ENCODE assay signal across 18 cellular contexts in genomic region chr12:106233011-106233410, GRCh38. TPM values are rescaled to one million over a fixed set of nuclear protein-coding genes. Genes with fewer than 3 reads are reported as not detected.
DNase-seq lines count a peak whose midpoint lies in the region; ATAC-seq lines count a peak whose summit lies in the region.
"Had no signal": no experiment of that assay in that cellular context is flagged by ENCODE, and none has a peak within 500 bp of the region (broad histone marks: within the 10 kb centered on the region; RNA-seq: fewer than 3 reads in every experiment).

No MANE protein-coding gene starts in this region.

- H3K4me1 Mint-ChIP-seq in stimulated activated naive CD8-positive, alpha-beta T cell treated with anti-CD3 and anti-CD28 coated beads, Interleukin-15, amount 100 ng/mL, for 72 hours: peaks cover 3% of the 10 kb centered on the region

- H3K79me1 ChIP-seq in neuronal stem cell (ENCODE audit: low read depth, low read length): no peaks in the 10 kb centered on the region

- no peak overlapping the region for H2BK15ac ChIP-seq in neuronal stem cell (ENCODE audit: low read length)

- H3K36me3 ChIP-seq in neuronal stem cell (replicated peaks in 1 of 2; ENCODE audit: control insufficient read depth in 2 of 2, insufficient read depth in 2 of 2, low read length in 2 of 2): peaks cover 4 to 17% of the 10 kb centered on the region in 2 donors

- no peak overlapping the region for H3K4ac ChIP-seq in neuronal stem cell (ENCODE audit: low read length)

- H3K14ac ChIP-seq in neuronal stem cell (ENCODE audit: low read length): no peak overlapping the region

- H2AFZ ChIP-seq in neuronal stem cell (ENCODE audit: low read length): no peak overlapping the region
- H2AFZ ChIP-seq: GM23248 had no signal

- H3K4me3 ChIP-seq in neuronal stem cell (ENCODE audit: low read length in 2 of 2): no peak overlapping the region
- H3K4me3 ChIP-seq: BLaER1, GM23248 had no signal

- peaks cover 0 to 2% of the 10 kb centered on the region in 2 donors for H3K9me3 ChIP-seq in neuronal stem cell (replicated peaks in 1 of 2; ENCODE audit: control insufficient read depth in 2 of 2, insufficient read depth in 1 of 2, low read depth in 1 of 2, low read length in 2 of 2)
- H3K9me3 ChIP-seq: Caco-2 had no signal

- WGBS in neuronal stem cell (ENCODE audit: extremely low coverage in 2 of 2, insufficient read length in 2 of 2, insufficient replicate concordance in 1 of 2), 2 donors: no CpG with 5 or more reads among the region's 26 CpGs

- peak overlapping the region; percentile 40 for H2AK5ac ChIP-seq in neuronal stem cell (ENCODE audit: low read depth, low read length)

- H3K4me3 Mint-ChIP-seq in stimulated activated naive CD8-positive, alpha-beta T cell treated with anti-CD3 and anti-CD28 coated beads, Interleukin-15, amount 100 ng/mL, for 72 hours: no peak overlapping the region
- H3K4me3 Mint-ChIP-seq: B cell; CD4-positive, CD25-positive, alpha-beta regulatory T cell; CD8-positive, alpha-beta T cell had no signal

- H3K27ac Mint-ChIP-seq in stimulated activated naive CD8-positive, alpha-beta T cell treated with anti-CD3 and anti-CD28 coated beads, Interleukin-15, amount 100 ng/mL, for 72 hours: no peak overlapping the region
- H3K27ac Mint-ChIP-seq: B cell; CD4-positive, CD25-positive, alpha-beta regulatory T cell; CD8-positive, alpha-beta T cell had no signal

- H3K18ac ChIP-seq in neuronal stem cell (ENCODE audit: low read length): no peak overlapping the region

- no peak for DNase-seq in stimulated activated naive CD8-positive, alpha-beta T cell treated with anti-CD3 and anti-CD28 coated beads, Interleukin-15, amount 100 ng/mL, for 72 hours
- no peak for DNase-seq in stimulated activated naive CD8-positive, alpha-beta T cell treated with anti-CD3 and anti-CD28 coated beads, Interleukin-15, Interleukin-2, amounts not matched to agents 100 U/mL and 50 U/mL, for 24 hours
- DNase-seq in neuronal stem cell (ENCODE audit: low spot score) (no peak), ureter (ENCODE audit: low spot score) (peak; percentile 28)
- DNase-seq in stimulated activated CD8-positive, alpha-beta memory T cell treated with anti-CD3 and anti-CD28 coated beads, Interleukin-4, amount 100 ng/mL, for 48 hours: no peak
- DNase-seq: Caco-2; CD4-positive, CD25-positive, alpha-beta regulatory T cell; CD8-positive, alpha-beta T cell; DMS153; DND-41; GM23248; H7; HCEC 1CT had no signal

- H3K9me3 Mint-ChIP-seq in stimulated activated naive CD8-positive, alpha-beta T cell treated with anti-CD3 and anti-CD28 coated beads, Interleukin-15, amount 100 ng/mL, for 72 hours: no peaks in the 10 kb centered on the region
- H3K9me3 Mint-ChIP-seq: CD8-positive, alpha-beta T cell had no signal

- H4K8ac ChIP-seq in neuronal stem cell (ENCODE audit: low read depth, low read length): no peak overlapping the region

- no peak overlapping the region for H4K91ac ChIP-seq in neuronal stem cell (ENCODE audit: low read depth, low read length, poor library complexity)

- peak; percentile 27 for ATAC-seq in stimulated activated naive CD8-positive, alpha-beta T cell treated with anti-CD3 and anti-CD28 coated beads, Interleukin-15, amount 100 ng/mL, for 72 hours
- ATAC-seq in stimulated activated naive CD8-positive, alpha-beta T cell treated with anti-CD3 and anti-CD28 coated beads, Interleukin-15, Interleukin-2, amounts not matched to agents 100 U/mL and 50 U/mL, for 24 hours: no peak
- ATAC-seq in HG02884 (IDR thresholded peaks at IDR 0.05; ENCODE audit: unreplicated experiment): no peak
- ATAC-seq: CD8-positive, alpha-beta T cell had no signal

- H3K27ac ChIP-seq in neuronal stem cell (replicated peaks; ENCODE audit: low read length): no peak overlapping the region
- H3K27ac ChIP-seq: 22Rv1, BLaER1, C4-2B, GM23248 had no signal

- no peaks in the 10 kb centered on the region for H3K27me3 Mint-ChIP-seq in stimulated activated naive CD8-positive, alpha-beta T cell treated with anti-CD3 and anti-CD28 coated beads, Interleukin-15, amount 100 ng/mL, for 72 hours

- no peak overlapping the region for H2BK120ac ChIP-seq in neuronal stem cell (ENCODE audit: low read depth, low read length)

- H3K23ac ChIP-seq in neuronal stem cell (ENCODE audit: low read depth, low read length, poor library complexity): no peak overlapping the region

- H3K4me1 ChIP-seq in neuronal stem cell (ENCODE audit: control insufficient read depth in 2 of 2, insufficient read depth in 1 of 2, low read depth in 1 of 2, low read length in 2 of 2): peaks cover 0 to 2% of the 10 kb centered on the region in 2 donors
- H3K4me1 ChIP-seq: BLaER1, Caco-2 had no signal

- H3K27me3 ChIP-seq in neuronal stem cell (ENCODE audit: control insufficient read depth in 3 of 3, insufficient read depth in 3 of 3, low read depth in 1 of 3, low read length in 3 of 3): no peaks in the 10 kb centered on the region
- H3K27me3 ChIP-seq: BLaER1 had no signal

- H3K9ac ChIP-seq in neuronal stem cell (ENCODE audit: low read depth, low read length, poor library complexity): peak overlapping the region; percentile 14
- H3K9ac ChIP-seq: BLaER1, GM23248 had no signal

- no peak overlapping the region for H3K4me2 ChIP-seq in neuronal stem cell (ENCODE audit: insufficient read depth, low read length, poor library complexity, severe bottlenecking)
- H3K4me2 ChIP-seq: BLaER1 had no signal

- no peak overlapping the region for H2BK5ac ChIP-seq in neuronal stem cell (ENCODE audit: low read length)

- H2BK12ac ChIP-seq in neuronal stem cell (ENCODE audit: low read length): no peak overlapping the region

RNA-seq across cellular contexts. Expression of gene CKAP4, which starts 14.8 kb away (rescaled TPM):
- polyA plus RNA-seq in neuronal stem cell (2013, experiment 1 of 2): 122 TPM
- polyA plus RNA-seq in neuronal stem cell (2013, experiment 2 of 2): 125 TPM
- total RNA-seq in ureter: 39.7 TPM
